8 cellular contexts compared by ENCODE assay signal in genomic region chr14:71142375-71143038, GRCh38.
DNase-seq lines count a peak whose midpoint lies in the region; FAIRE-seq and TF ChIP-seq lines count a peak whose summit lies in the region.
"Had no signal": no experiment of that assay in that cellular context is flagged by ENCODE, and none has a peak within 500 bp of the region (broad histone marks: within the 10 kb centered on the region; RNA-seq: fewer than 3 reads in every experiment).

No MANE protein-coding gene starts in this region.

- H4K20me1 ChIP-seq in mammary epithelial cell (ENCODE audit: insufficient read depth, low read length), result no peaks in the 10 kb centered on the region

- peaks cover 31% of the 10 kb centered on the region for H3K4me1 ChIP-seq in mammary epithelial cell (ENCODE audit: insufficient read depth, low read length)
- H3K4me1 ChIP-seq in spleen, result peaks cover 0 to 63% (median 41%) of the 10 kb centered on the region in 6 donors

- peak overlapping the region; percentile 43 for H3K4me2 ChIP-seq in mammary epithelial cell (ENCODE audit: insufficient read depth, low read depth, low read length)

- in situ Hi-C loops in mammary epithelial cell (cut with MboI; ENCODE audit: low sequenced_read_pairs in 2 of 2) (loop anchor here in 1 of 2 donors (25.0 kb wide), 1 partner anchor 1270 kb away; no protein-coding TSS in a partner anchor), GM13977 (cut with MboI; ENCODE audit: low pct_unique_long_range_greater_than_20kb, low sequenced_read_pairs, unreplicated experiment) (no loop called here)

- no peak for TF ChIP-seq POLR2A in spleen (IDR thresholded peaks at IDR 0.05)

- no TSS peak for BruUV-seq in mammary epithelial cell (replicated peaks; lab: Mats Ljungman, UMichigan)

- H3K79me2 ChIP-seq in mammary epithelial cell (ENCODE audit: insufficient read depth, low read length), result no peaks in the 10 kb centered on the region

- intact Hi-C loops in mammary epithelial cell (cut with micrococcal nuclease) (loop anchor here (1.0 kb wide), 1 partner anchor 178 kb away; the partner anchor contains the start of gene SIPA1L1), spleen (cut with DNase I; ENCODE audit: low total_unique reads) (loop anchor here (10.0 kb wide), 1 partner anchor 172 kb away; no protein-coding TSS in a partner anchor)

- H3K27me3 ChIP-seq in mammary epithelial cell (ENCODE audit: insufficient read depth, low read length) (no peaks in the 10 kb centered on the region), spleen (replicated peaks in 1 of 7) (no peaks in the 10 kb centered on the region)
- H3K27me3 ChIP-seq: upper lobe of left lung had no signal

- no peak for DNase-seq in GM18507 (ENCODE audit: extremely low spot score, insufficient read length, low read depth)
- peak; percentile 93 for DNase-seq in NCI-H226
- DNase-seq in mammary epithelial cell, result peak; percentile 94
- peak; percentile 87 for DNase-seq in skeletal muscle cell (ENCODE audit: low read depth)
- no peak for DNase-seq in spleen
- no peak for DNase-seq in NCI-H1417 treated with DMSO at 0.1 percent for 48 hours (lab: John Stamatoyannopoulos, UW)
- DNase-seq in GM13977 (ENCODE audit: low spot score), result no peak
- DNase-seq: upper lobe of left lung had no signal

- peak overlapping the region; percentile 46 for H3K9ac ChIP-seq in mammary epithelial cell (ENCODE audit: insufficient read depth, low read length)

- H3K36me3 ChIP-seq in mammary epithelial cell (ENCODE audit: insufficient read depth, low read length) (no peaks in the 10 kb centered on the region), spleen (no peaks in the 10 kb centered on the region)
- H3K36me3 ChIP-seq: upper lobe of left lung had no signal

- CTCF ChIA-PET in mammary epithelial cell (lab: Charles Lee; ENCODE audit: low non-redundant PET), result interaction anchor here (0.7 kb wide), 1 partner anchor 24 kb away, joined by 3 read pairs; no protein-coding TSS in a partner anchor

- peak overlapping the region; percentile 94 for H3K27ac ChIP-seq in mammary epithelial cell (ENCODE audit: insufficient read depth, low read depth, low read length)
- H3K27ac ChIP-seq in spleen, result peak overlapping the region in 3 of 8 donors; percentile 54 to 71 (median 68)

- dilution Hi-C loops in mammary epithelial cell (cut with HindIII; ENCODE audit: low sequenced_read_pairs), result loop anchor here (10.0 kb wide), 1 partner anchor 622 kb away; no protein-coding TSS in a partner anchor

- WGBS in mammary epithelial cell (ENCODE audit: low coverage, missing lambda C conversion rate), result 8% methylated on average over 3 of the region's 3 CpGs
- 23 to 43% (median 37%) methylated on average over 3 of the region's 3 CpGs for WGBS in spleen, 5 donors

- TF ChIP-seq CTCF in mammary epithelial cell (conservative IDR thresholded peaks at IDR 0.05 in 1 of 2, IDR thresholded peaks at IDR 0.05 in 1 of 2; ENCODE audit: extremely low read depth in 1 of 2, insufficient read depth in 1 of 2, low read depth in 1 of 2, low read length in 2 of 2), result no peak
- no peak for TF ChIP-seq CTCF in spleen (IDR thresholded peaks at IDR 0.05 in 8 of 11, conservative IDR thresholded peaks at IDR 0.05 in 3 of 11)
- TF ChIP-seq CTCF in GM13977 (IDR thresholded peaks at IDR 0.05; ENCODE audit: extremely low read depth, insufficient read depth, missing control alignments), result no peak

- no peak overlapping the region for H3K4me3 ChIP-seq in mammary epithelial cell (replicated peaks in 1 of 3; ENCODE audit: insufficient read depth in 1 of 3, low read depth in 2 of 3, low read length in 3 of 3)
- no peak overlapping the region for H3K4me3 ChIP-seq in skeletal muscle cell (ENCODE audit: low read depth, low read length)
- peak overlapping the region in 1 of 8 donors; percentile 1 for H3K4me3 ChIP-seq in spleen
- H3K4me3 ChIP-seq: upper lobe of left lung had no signal

- peak; percentile 79 for FAIRE-seq in GM18507 (lab: Jason Lieb, UNC)

- H2AFZ ChIP-seq in mammary epithelial cell (ENCODE audit: low read depth, low read length), result peak overlapping the region; percentile 47

- H3K9me3 ChIP-seq in mammary epithelial cell (replicated peaks; ENCODE audit: insufficient read depth, low read length) (no peaks in the 10 kb centered on the region), spleen (no peaks in the 10 kb centered on the region)
- H3K9me3 ChIP-seq: upper lobe of left lung had no signal

Comparison
In these comparisons a context has a peak if more than half of its experiments do, and no peak if none do; other contexts are left out.
1. DNase-seq: peak in NCI-H226 (single experiment), mammary epithelial cell (single experiment) and skeletal muscle cell (single experiment); none in GM18507 (single experiment), spleen (single experiment), NCI-H1417 treated with DMSO at 0.1 percent for 48 hours (single experiment) and GM13977 (single experiment).